Comparison of ENCODE assay signal across 2 cellular contexts in genomic region chr11:34493926-34494595, GRCh38.
TF ChIP-seq lines count a peak whose summit lies in the region.

No MANE protein-coding gene starts in this region.

TF ChIP-seq in HCT116, 20 proteins besides CTCF, POLR2A, EP300 and RAD21:
- peak; percentile 28; the same call in 1 of the 2 replicates for TF ChIP-seq MAX (IDR thresholded peaks at IDR 0.05)
- TF ChIP-seq TCF7L2 (IDR thresholded peaks at IDR 0.05; ENCODE audit: borderline replicate concordance, extremely low read depth, insufficient read depth, insufficient read length), result no peak

TF ChIP-seq in HepG2, 621 proteins besides CTCF, POLR2A, EP300 and RAD21:
- TF ChIP-seq ZNF629 (CRISPR knock-in tag; conservative IDR thresholded peaks at IDR 0.05) (peak; percentile 66), MAX (IDR thresholded peaks at IDR 0.05) (no peak)
TF ChIP-seq in HepG2: peak in this region for 1.
